In the genomic region with DNA sequence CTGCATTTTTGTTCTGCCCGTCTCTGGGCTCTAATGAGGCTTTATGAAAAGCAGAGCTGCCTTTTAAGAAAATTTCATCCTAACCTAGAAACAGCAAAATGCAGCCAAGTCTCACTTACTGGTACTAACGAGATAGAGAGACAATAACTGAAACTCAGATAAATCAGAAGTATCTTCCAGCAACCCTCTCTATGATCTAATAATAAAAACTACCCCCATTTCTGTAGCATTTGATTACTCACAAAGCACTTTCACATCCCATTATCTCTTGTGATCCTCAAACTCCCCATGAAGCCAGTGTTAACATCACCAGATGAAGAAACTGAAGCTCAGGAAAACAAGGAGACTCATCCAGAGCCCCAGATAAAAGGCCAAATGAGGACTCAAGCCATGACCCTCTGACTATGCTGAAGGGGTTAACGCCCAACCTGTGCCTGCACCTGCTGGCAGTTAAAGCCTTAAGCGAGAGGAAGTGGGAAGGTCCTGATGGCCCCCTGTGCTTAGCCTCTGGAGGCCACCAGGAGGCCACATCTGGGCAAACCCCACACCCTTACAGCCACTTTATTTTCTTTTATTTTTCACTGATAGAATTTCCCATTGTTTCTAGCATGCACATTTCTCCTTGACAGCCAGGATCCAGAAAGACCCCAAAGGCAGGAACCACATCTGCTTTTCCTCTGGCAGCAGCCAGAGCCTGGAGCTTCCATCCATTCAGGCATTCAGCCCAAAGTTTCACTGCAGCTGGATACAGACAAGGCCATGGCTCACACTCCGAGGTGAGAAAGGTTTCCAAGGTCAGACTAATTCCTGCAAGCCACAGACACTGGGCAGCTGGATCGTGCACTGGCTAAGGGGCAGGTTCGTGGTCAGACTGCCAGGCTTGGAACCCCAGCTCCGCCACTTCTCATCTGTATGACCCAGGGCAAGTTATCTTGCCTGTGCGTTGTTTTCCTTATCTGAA, we compare ENCODE assay signal across 1 cellular context.
TF ChIP-seq lines count a peak whose summit lies in the region.

No MANE protein-coding gene starts in this region.

TF ChIP-seq in WTC11, 78 proteins besides CTCF, POLR2A, EP300 and RAD21:
- TF ChIP-seq ZNF425 (CRISPR knock-in tag; conservative IDR thresholded peaks at IDR 0.05) (no peak), TCF7 (CRISPR knock-in tag; IDR thresholded peaks at IDR 0.05; ENCODE audit: low read depth) (no peak), E2F5 (CRISPR knock-in tag; IDR thresholded peaks at IDR 0.05) (no peak), ZNF416 (CRISPR knock-in tag; IDR thresholded peaks at IDR 0.05) (no peak), TP53 (CRISPR knock-in tag; IDR thresholded peaks at IDR 0.05) (no peak), SMAD3 (CRISPR knock-in tag; IDR thresholded peaks at IDR 0.05; ENCODE audit: borderline replicate concordance) (no peak), JAZF1 (CRISPR knock-in tag; IDR thresholded peaks at IDR 0.05) (no peak), ATF3 (CRISPR knock-in tag; conservative IDR thresholded peaks at IDR 0.05) (no peak), ESRRA (CRISPR knock-in tag; IDR thresholded peaks at IDR 0.05; ENCODE audit: borderline replicate concordance) (no peak), ZNF317 (CRISPR knock-in tag; IDR thresholded peaks at IDR 0.05; ENCODE audit: borderline replicate concordance, low read depth) (no peak), NFE2L1 (CRISPR knock-in tag; IDR thresholded peaks at IDR 0.05) (no peak), TEAD1 (CRISPR knock-in tag; IDR thresholded peaks at IDR 0.05) (no peak), GRHL2 (CRISPR knock-in tag; IDR thresholded peaks at IDR 0.05; ENCODE audit: insufficient replicate concordance, severe bottlenecking) (no peak), ZNF263 (CRISPR knock-in tag; IDR thresholded peaks at IDR 0.05; ENCODE audit: low read depth) (no peak), ZNF138 (CRISPR knock-in tag; conservative IDR thresholded peaks at IDR 0.05) (no peak), TEAD4 (CRISPR knock-in tag; IDR thresholded peaks at IDR 0.05) (no peak)
- TF ChIP-seq, protein P1, sequence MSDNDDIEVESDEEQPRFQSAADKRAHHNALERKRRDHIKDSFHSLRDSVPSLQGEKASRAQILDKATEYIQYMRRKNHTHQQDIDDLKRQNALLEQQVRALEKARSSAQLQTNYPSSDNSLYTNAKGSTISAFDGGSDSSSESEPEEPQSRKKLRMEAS (CRISPR knock-in tag; IDR thresholded peaks at IDR 0.05), result no peak
- TF ChIP-seq, protein P2, sequence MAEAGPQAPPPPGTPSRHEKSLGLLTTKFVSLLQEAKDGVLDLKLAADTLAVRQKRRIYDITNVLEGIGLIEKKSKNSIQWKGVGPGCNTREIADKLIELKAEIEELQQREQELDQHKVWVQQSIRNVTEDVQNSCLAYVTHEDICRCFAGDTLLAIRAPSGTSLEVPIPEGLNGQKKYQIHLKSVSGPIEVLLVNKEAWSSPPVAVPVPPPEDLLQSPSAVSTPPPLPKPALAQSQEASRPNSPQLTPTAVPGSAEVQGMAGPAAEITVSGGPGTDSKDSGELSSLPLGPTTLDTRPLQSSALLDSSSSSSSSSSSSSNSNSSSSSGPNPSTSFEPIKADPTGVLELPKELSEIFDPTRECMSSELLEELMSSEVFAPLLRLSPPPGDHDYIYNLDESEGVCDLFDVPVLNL (CRISPR knock-in tag; IDR thresholded peaks at IDR 0.05; ENCODE audit: borderline replicate concordance, low read depth), result no peak
